8 cellular contexts compared by ENCODE assay signal in genomic region chr13:41059466-41059865, GRCh38. TPM values are rescaled to one million over a fixed set of nuclear protein-coding genes. Genes with fewer than 3 reads are reported as not detected.
DNase-seq lines count a peak whose midpoint lies in the region; ATAC-seq and TF ChIP-seq lines count a peak whose summit lies in the region.

No MANE protein-coding gene starts in this region.

- H3K27me3 Mint-ChIP-seq in activated naive CD4-positive, alpha-beta T cell treated with anti-CD3 and anti-CD28 coated beads, Interleukin-2, amount 10 ng/mL, durations not matched to agents 7 days and 5 days, result peaks cover 16% of the 10 kb centered on the region
- no peaks in the 10 kb centered on the region for H3K27me3 Mint-ChIP-seq in T-helper 17 cell

- TF ChIP-seq POLR2A in sigmoid colon (IDR thresholded peaks at IDR 0.05), result no peak

- peaks cover 13% of the 10 kb centered on the region for H3K36me3 Mint-ChIP-seq in activated naive CD4-positive, alpha-beta T cell treated with anti-CD3 and anti-CD28 coated beads, Interleukin-2, amount 10 ng/mL, durations not matched to agents 7 days and 5 days
- H3K36me3 Mint-ChIP-seq in T-helper 17 cell (ENCODE audit: low read depth), result peaks cover 3% of the 10 kb centered on the region

- H3K9me3 ChIP-seq in T-helper 17 cell (ENCODE audit: control insufficient read depth, low read length, poor library complexity, severe bottlenecking) (no peaks in the 10 kb centered on the region), sigmoid colon (no peaks in the 10 kb centered on the region)

- intact Hi-C loops in sigmoid colon (cut with DNase I), result loop anchor here (5.0 kb wide), 1 partner anchor 72 kb away; no protein-coding TSS in a partner anchor

- no peaks in the 10 kb centered on the region for H3K36me3 ChIP-seq in sigmoid colon

- no peaks in the 10 kb centered on the region for H3K27me3 ChIP-seq in sigmoid colon

- no peak for ATAC-seq in T-helper 17 cell

- H3K27ac ChIP-seq in sigmoid colon, result peak overlapping the region; percentile 91 to 99 (median 98)

- peaks cover 59% of the 10 kb centered on the region for H3K4me1 Mint-ChIP-seq in activated naive CD4-positive, alpha-beta T cell treated with anti-CD3 and anti-CD28 coated beads, Interleukin-2, amount 10 ng/mL, durations not matched to agents 7 days and 5 days
- peaks cover 57% of the 10 kb centered on the region for H3K4me1 Mint-ChIP-seq in T-helper 17 cell

- TF ChIP-seq CTCF in fibroblast of villous mesenchyme (IDR thresholded peaks at IDR 0.05; ENCODE audit: insufficient read depth, low read depth, low read length) (no peak), sigmoid colon (IDR thresholded peaks at IDR 0.05) (no peak)

- H3K4me3 Mint-ChIP-seq in activated naive CD4-positive, alpha-beta T cell treated with anti-CD3 and anti-CD28 coated beads, Interleukin-2, amount 10 ng/mL, durations not matched to agents 7 days and 5 days, result peak overlapping the region; percentile 99
- peak overlapping the region; percentile 99 for H3K4me3 Mint-ChIP-seq in T-helper 17 cell

- CTCF ChIA-PET in activated naive CD4-positive, alpha-beta T cell treated with anti-CD3 and anti-CD28 coated beads, Interleukin-2, amount 10 ng/mL, durations not matched to agents 7 days and 5 days (lab: Charles Lee), result interaction anchor here (1.0 to 2.5 kb wide), 6 partner anchors 9 to 162 kb away, joined by 3 to 11 read pairs (median 5); partner anchors contain the start of gene ELF1

- TF ChIP-seq EP300 in sigmoid colon (IDR thresholded peaks at IDR 0.05), result no peak

- H3K27ac Mint-ChIP-seq in activated naive CD4-positive, alpha-beta T cell treated with anti-CD3 and anti-CD28 coated beads, Interleukin-2, amount 10 ng/mL, durations not matched to agents 7 days and 5 days, result peak overlapping the region; percentile 99
- peak overlapping the region; percentile 99 for H3K27ac Mint-ChIP-seq in T-helper 17 cell

- H3K4me3 ChIP-seq in fibroblast of villous mesenchyme (ENCODE audit: low read depth, low read length) (peak overlapping the region; percentile 90), sigmoid colon (peak overlapping the region; percentile 61 to 93 (median 80))

- H3K4me1 ChIP-seq in sigmoid colon, result peaks cover 0 to 74% (median 67%) of the 10 kb centered on the region in 4 donors

- WGBS in sigmoid colon, 2 donors, result 2 to 7% methylated on average over 6 of the region's 6 CpGs

- no peak for DNase-seq in activated naive CD4-positive, alpha-beta T cell treated with anti-CD3 and anti-CD28 coated beads, Interleukin-2, amount 10 ng/mL, durations not matched to agents 7 days and 5 days
- no peak for DNase-seq in activated naive CD4-positive, alpha-beta T cell treated with anti-CD3 and anti-CD28 coated beads, Interleukin-2, amount 50 U/mL, for 16 hours
- DNase-seq in T-helper 17 cell, result no peak
- peak; percentile 50 for DNase-seq in fibroblast of villous mesenchyme (ENCODE audit: low read depth)
- no peak for DNase-seq in sigmoid colon
- no peak for DNase-seq in mucosa of gallbladder (ENCODE audit: low spot score)
- DNase-seq in midbrain (lab: John Stamatoyannopoulos, UW), result no peak
- no peak for DNase-seq in SKM-1 (lab: John Stamatoyannopoulos, UW; ENCODE audit: unreplicated experiment)

- H3K9me3 Mint-ChIP-seq in activated naive CD4-positive, alpha-beta T cell treated with anti-CD3 and anti-CD28 coated beads, Interleukin-2, amount 10 ng/mL, durations not matched to agents 7 days and 5 days, result no peaks in the 10 kb centered on the region

RNA-seq across cellular contexts. Expression of gene WBP4, which starts 1.8 kb away (rescaled TPM):
- total RNA-seq in T-helper 17 cell, result 1 to 10 TPM; 4.4 to 5.3 TPM
- total RNA-seq in fibroblast of villous mesenchyme, result 5.2 and 6.9 TPM in 2 replicates
- total RNA-seq in sigmoid colon, result 10 to 100 TPM; 11.6 to 25.0 (median 18.4) TPM
- polyA plus RNA-seq in sigmoid colon, result 1 to 10 TPM; 5.1 to 7.8 (median 7.2) TPM
- 9.5 TPM for total RNA-seq in mucosa of gallbladder

RNA-seq across cellular contexts. Expression of gene ELF1, which starts 40.4 kb away (rescaled TPM):
- 100 to 1,000 TPM; 197 to 232 TPM for total RNA-seq in T-helper 17 cell
- 38.3 and 43.6 TPM in 2 replicates for total RNA-seq in fibroblast of villous mesenchyme
- 10 to 100 TPM; 47.4 to 68.5 (median 58.0) TPM for total RNA-seq in sigmoid colon
- 10 to 100 TPM; 31.8 to 45.3 (median 35.1) TPM for polyA plus RNA-seq in sigmoid colon
- 121 TPM for total RNA-seq in mucosa of gallbladder
